1 cellular context compared by ENCODE assay signal in genomic region chr17:28497931-28498330, GRCh38.
TF ChIP-seq lines count a peak whose summit lies in the region.

No MANE protein-coding gene starts in this region.

TF ChIP-seq in GM23338, 12 proteins besides CTCF, POLR2A, EP300 and RAD21:
- TF ChIP-seq EZH2phosphoT487 (IDR thresholded peaks at IDR 0.05; ENCODE audit: unreplicated experiment) = no peak
- no peak for TF ChIP-seq REST (IDR thresholded peaks at IDR 0.05; ENCODE audit: unreplicated experiment)
- no peak for TF ChIP-seq ZNF462 (CRISPR knock-in tag; IDR thresholded peaks at IDR 0.05)
- TF ChIP-seq EZH2 (IDR thresholded peaks at IDR 0.05; ENCODE audit: low read depth, unreplicated experiment) = no peak
- no peak for TF ChIP-seq ZNF114 (CRISPR knock-in tag; IDR thresholded peaks at IDR 0.05)
- TF ChIP-seq ETS1 (IDR thresholded peaks at IDR 0.05) = no peak
- TF ChIP-seq CREB1 (CRISPR knock-in tag; IDR thresholded peaks at IDR 0.05; ENCODE audit: low read depth) = no peak
- TF ChIP-seq POLR2AphosphoS5 (IDR thresholded peaks at IDR 0.05; ENCODE audit: low read depth) = no peak
- TF ChIP-seq NANOG (IDR thresholded peaks at IDR 0.05; ENCODE audit: borderline replicate concordance) = no peak
- no peak for TF ChIP-seq JUNB (IDR thresholded peaks at IDR 0.05; ENCODE audit: unreplicated experiment)
- no peak for TF ChIP-seq STAT1 (IDR thresholded peaks at IDR 0.05; ENCODE audit: unreplicated experiment)
- TF ChIP-seq ZNF331 (CRISPR knock-in tag; IDR thresholded peaks at IDR 0.05; ENCODE audit: low read depth) = no peak
